In the genomic region with DNA sequence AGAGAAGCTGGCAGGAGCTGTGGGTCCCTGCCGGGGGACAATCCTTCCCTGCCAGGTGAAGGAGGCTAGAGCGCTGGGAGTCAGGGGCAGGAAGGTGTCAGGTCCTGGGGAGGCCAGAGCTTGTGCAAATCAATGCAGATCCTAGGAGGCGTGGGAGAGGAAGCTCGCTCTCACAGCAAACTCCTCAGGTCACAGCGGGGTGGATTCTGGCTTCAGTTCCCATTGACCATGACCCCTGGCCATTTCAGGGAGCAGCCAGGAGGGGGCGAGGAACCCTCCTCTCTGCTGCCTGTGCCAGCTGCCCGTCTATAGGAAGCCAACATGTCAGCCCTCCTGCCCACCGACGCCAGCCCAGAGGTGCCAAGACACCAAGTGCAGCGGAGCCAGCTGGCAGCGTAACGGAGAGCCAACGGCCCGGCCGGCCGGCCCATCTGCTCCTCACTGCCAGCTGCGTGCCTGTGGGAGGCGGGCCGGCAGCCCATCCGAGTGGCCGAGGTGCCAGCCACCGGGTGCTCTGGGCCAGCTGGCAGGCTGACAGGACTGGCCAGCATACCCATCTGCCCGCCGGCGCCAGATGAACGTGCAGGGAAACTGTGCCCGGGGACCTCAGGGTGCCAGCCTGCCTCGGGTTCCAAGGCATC, we compare ENCODE assay signal across 9 cellular contexts.
DNase-seq lines count a peak whose midpoint lies in the region; ATAC-seq and TF ChIP-seq lines count a peak whose summit lies in the region.
"Had no signal": no experiment of that assay in that cellular context is flagged by ENCODE, and none has a peak within 500 bp of the region (broad histone marks: within the 10 kb centered on the region; RNA-seq: fewer than 3 reads in every experiment).

No MANE protein-coding gene starts in this region.

- H3K4me3 Mint-ChIP-seq in chondrocyte (ENCODE audit: unreplicated experiment) = no peak overlapping the region
- H3K4me3 Mint-ChIP-seq in activated naive CD4-positive, alpha-beta T cell treated with anti-CD3 and anti-CD28 coated beads, Interleukin-2, amount 10 ng/mL, durations not matched to agents 7 days and 5 days = no peak overlapping the region

- ATAC-seq in HG02610 (IDR thresholded peaks at IDR 0.05; ENCODE audit: unreplicated experiment) (no peak), GM19351 (IDR thresholded peaks at IDR 0.05; ENCODE audit: unreplicated experiment) (no peak)

- no peaks in the 10 kb centered on the region for H3K36me3 Mint-ChIP-seq in chondrocyte (ENCODE audit: low read depth)
- H3K36me3 Mint-ChIP-seq in activated naive CD4-positive, alpha-beta T cell treated with anti-CD3 and anti-CD28 coated beads, Interleukin-2, amount 10 ng/mL, durations not matched to agents 7 days and 5 days = no peaks in the 10 kb centered on the region

- CTCF ChIA-PET in activated naive CD4-positive, alpha-beta T cell treated with anti-CD3 and anti-CD28 coated beads, Interleukin-2, amount 10 ng/mL, durations not matched to agents 7 days and 5 days (lab: Charles Lee) = no interaction called here

- H3K9me3 Mint-ChIP-seq in chondrocyte (ENCODE audit: low read depth) = peaks cover 4% of the 10 kb centered on the region
- peaks cover 1% of the 10 kb centered on the region for H3K9me3 Mint-ChIP-seq in activated naive CD4-positive, alpha-beta T cell treated with anti-CD3 and anti-CD28 coated beads, Interleukin-2, amount 10 ng/mL, durations not matched to agents 7 days and 5 days

- peaks cover 1% of the 10 kb centered on the region for H3K4me1 Mint-ChIP-seq in chondrocyte (ENCODE audit: low read depth)
- H3K4me1 Mint-ChIP-seq in activated naive CD4-positive, alpha-beta T cell treated with anti-CD3 and anti-CD28 coated beads, Interleukin-2, amount 10 ng/mL, durations not matched to agents 7 days and 5 days = no peaks in the 10 kb centered on the region

- H3K27me3 Mint-ChIP-seq in chondrocyte (ENCODE audit: low read depth) = no peaks in the 10 kb centered on the region
- peaks cover 4% of the 10 kb centered on the region for H3K27me3 Mint-ChIP-seq in activated naive CD4-positive, alpha-beta T cell treated with anti-CD3 and anti-CD28 coated beads, Interleukin-2, amount 10 ng/mL, durations not matched to agents 7 days and 5 days

- H3K27ac Mint-ChIP-seq in chondrocyte (ENCODE audit: unreplicated experiment) = no peak overlapping the region
- no peak overlapping the region for H3K27ac Mint-ChIP-seq in activated naive CD4-positive, alpha-beta T cell treated with anti-CD3 and anti-CD28 coated beads, Interleukin-2, amount 10 ng/mL, durations not matched to agents 7 days and 5 days

- DNase-seq in AG09319 (ENCODE audit: extremely low read depth, low read depth) (no peak), NCI-H1694 (lab: John Stamatoyannopoulos, UW) (peak; percentile 83), chondrocyte (ENCODE audit: low spot score) (no peak), medulla oblongata (ENCODE audit: extremely low spot score) (peak; percentile 56), NCI-H345 (lab: John Stamatoyannopoulos, UW) (no peak)
- no peak for DNase-seq in activated naive CD4-positive, alpha-beta T cell treated with anti-CD3 and anti-CD28 coated beads, Interleukin-2, amount 10 ng/mL, durations not matched to agents 7 days and 5 days
- DNase-seq: DMS79 had no signal

- TF ChIP-seq CTCF in AG09319 (IDR thresholded peaks at IDR 0.05; ENCODE audit: low read depth, low read length) (peak; percentile 38), chondrocyte (IDR thresholded peaks at IDR 0.05) (peak; percentile 42)

Comparison
In these comparisons a context has a peak if more than half of its experiments do, and no peak if none do; other contexts are left out.
1. DNase-seq: peak in NCI-H1694 (single experiment) and medulla oblongata (single experiment); none in AG09319 (single experiment), chondrocyte (single experiment), activated naive CD4-positive, alpha-beta T cell treated with anti-CD3 and anti-CD28 coated beads, Interleukin-2, amount 10 ng/mL, durations not matched to agents 7 days and 5 days (single experiment) and NCI-H345 (single experiment).